In genomic region chr3:56799251-56799882, GRCh38 we compare ENCODE assay signal across 8 cellular contexts. TPM values are rescaled to one million over a fixed set of nuclear protein-coding genes. Genes with fewer than 3 reads are reported as not detected.
DNase-seq lines count a peak whose midpoint lies in the region; ATAC-seq and TF ChIP-seq lines count a peak whose summit lies in the region.

No MANE protein-coding gene starts in this region.

- H3K9ac ChIP-seq in Loucy (ENCODE audit: low read depth, low read length, poor library complexity, severe bottlenecking): peak overlapping the region; percentile 69

- H3K36me3 ChIP-seq in Loucy (ENCODE audit: insufficient read depth, low read length) (no peaks in the 10 kb centered on the region), right lobe of liver (no peaks in the 10 kb centered on the region), testis (ENCODE audit: low read depth, missing control alignments) (no peaks in the 10 kb centered on the region)

- WGBS in right lobe of liver (ENCODE audit: insufficient coverage, low coverage, low lambda C conversion rate, missing lambda C conversion rate): 7% methylated on average over 7 of the region's 7 CpGs
- 22 to 30% methylated on average over 7 of the region's 7 CpGs for WGBS in testis, 2 donors

- peak overlapping the region; percentile 87 for H3K4me3 ChIP-seq in Loucy (ENCODE audit: low read length, poor library complexity, severe bottlenecking)
- peak overlapping the region in 2 of 3 donors; percentile 4 to 5 for H3K4me3 ChIP-seq in right lobe of liver
- peak overlapping the region; percentile 7 to 74 for H3K4me3 ChIP-seq in testis

- H3K9me2 ChIP-seq in Loucy (replicated peaks; ENCODE audit: low read depth, low read length): no peaks in the 10 kb centered on the region

- H3F3A ChIP-seq in Loucy (ENCODE audit: low read depth): no peaks in the 10 kb centered on the region

- H3K9me3 ChIP-seq in Loucy (ENCODE audit: insufficient read depth, low read depth, low read length) (no peaks in the 10 kb centered on the region), right lobe of liver (no peaks in the 10 kb centered on the region), testis (no peaks in the 10 kb centered on the region)

- peak; percentile 85 for TF ChIP-seq CTCF in Loucy (conservative IDR thresholded peaks at IDR 0.05; ENCODE audit: low read length)
- TF ChIP-seq CTCF in right lobe of liver (IDR thresholded peaks at IDR 0.05): peak; percentile 56 to 75 (median 72)
- peak; percentile 57 to 81 (median 76) for TF ChIP-seq CTCF in testis (IDR thresholded peaks at IDR 0.05)

- peaks cover 13% of the 10 kb centered on the region for H4K20me1 ChIP-seq in Loucy (ENCODE audit: insufficient read depth, low read length, poor library complexity, severe bottlenecking)

- H3K27ac ChIP-seq in cingulate gyrus (ENCODE audit: low read depth, low read length): peak overlapping the region; percentile 96
- H3K27ac ChIP-seq in right lobe of liver: no peak overlapping the region
- H3K27ac ChIP-seq in testis: peak overlapping the region; percentile 68 to 81

- H3K4me1 ChIP-seq in Loucy (ENCODE audit: insufficient read depth, low read length, poor library complexity, severe bottlenecking): peaks cover 67% of the 10 kb centered on the region
- peaks cover 0 to 10% (median 1%) of the 10 kb centered on the region in 4 donors for H3K4me1 ChIP-seq in right lobe of liver
- peaks cover 5% of the 10 kb centered on the region for H3K4me1 ChIP-seq in testis

- peak overlapping the region; percentile 97 for H3K4me2 ChIP-seq in Loucy (ENCODE audit: low read depth, low read length, poor library complexity, severe bottlenecking)

- peaks cover 63% of the 10 kb centered on the region for H3K79me2 ChIP-seq in Loucy (ENCODE audit: insufficient read depth, low read length)

- DNase-seq in GDM1 (lab: John Stamatoyannopoulos, UW): peak; percentile 39
- DNase-seq in SIG-M5 treated with dmso at 0.1 percent for 504 hours (lab: John Stamatoyannopoulos, UW; ENCODE audit: unreplicated experiment): peak; percentile 75
- no peak for DNase-seq in right lobe of liver
- no peak for DNase-seq in testis

- ATAC-seq in right lobe of liver (peak; percentile 12 to 45 (median 40)), HG02759 (IDR thresholded peaks at IDR 0.05; ENCODE audit: unreplicated experiment) (no peak), HG02588 (IDR thresholded peaks at IDR 0.05; ENCODE audit: unreplicated experiment) (no peak)

- TF ChIP-seq POLR2A in right lobe of liver (IDR thresholded peaks at IDR 0.05) (no peak), testis (IDR thresholded peaks at IDR 0.05) (no peak)

- intact Hi-C loops in right lobe of liver (cut with DNase I) (no loop called here), testis (cut with DNase I; ENCODE audit: low total_unique reads) (loop anchor here (10.0 kb wide), 1 partner anchor 95 kb away; no protein-coding TSS in a partner anchor)

- H2AFZ ChIP-seq in Loucy (ENCODE audit: low read length): no peak overlapping the region

- H3K27me3 ChIP-seq in Loucy (ENCODE audit: insufficient read depth, low read length, poor library complexity, severe bottlenecking): no peaks in the 10 kb centered on the region
- no peaks in the 10 kb centered on the region for H3K27me3 ChIP-seq in right lobe of liver
- H3K27me3 ChIP-seq in testis: no peaks in the 10 kb centered on the region

RNA-seq across cellular contexts. Expression of gene ARHGEF3, which starts 2.4 kb away (rescaled TPM):
- total RNA-seq in right lobe of liver: 1 to 10 TPM; 1.0 to 2.9 (median 1.6) TPM
- 10 to 100 TPM; 55.1 to 72.2 TPM for total RNA-seq in testis
- polyA plus RNA-seq in testis (ENCODE audit: insufficient read depth, low read depth, low replicate concordance): 43.1 TPM

Comparison
In these comparisons a context has a peak if more than half of its experiments do, and no peak if none do; other contexts are left out.
1. DNase-seq: peak in GDM1 (single experiment) and SIG-M5 treated with dmso at 0.1 percent for 504 hours (single experiment); none in right lobe of liver (0 of 3) and testis (single experiment).
2. H3K4me3 ChIP-seq: peak in every context shown above with its lines; median percentile 87 in Loucy; 40 in testis; 4 in right lobe of liver.
3. H3K27ac ChIP-seq: peak in cingulate gyrus (single experiment) and testis (2 of 2); none in right lobe of liver (0 of 3).
4. ATAC-seq: peak in right lobe of liver (4 of 4); none in HG02759 (single experiment) and HG02588 (single experiment).
5. RNA of gene ARHGEF3, which starts 2.4 kb away (total RNA-seq): 55.1 to 72.2 TPM in testis; 1.0 to 2.9 TPM in right lobe of liver; every median in the first group is over 10 times any median in the second.
6. Peak in every context shown above with its lines, with median percentiles within 50 percentile points of each other: CTCF ChIP-seq.